ENCODE assay signal across 2 cellular contexts in the genomic region with DNA sequence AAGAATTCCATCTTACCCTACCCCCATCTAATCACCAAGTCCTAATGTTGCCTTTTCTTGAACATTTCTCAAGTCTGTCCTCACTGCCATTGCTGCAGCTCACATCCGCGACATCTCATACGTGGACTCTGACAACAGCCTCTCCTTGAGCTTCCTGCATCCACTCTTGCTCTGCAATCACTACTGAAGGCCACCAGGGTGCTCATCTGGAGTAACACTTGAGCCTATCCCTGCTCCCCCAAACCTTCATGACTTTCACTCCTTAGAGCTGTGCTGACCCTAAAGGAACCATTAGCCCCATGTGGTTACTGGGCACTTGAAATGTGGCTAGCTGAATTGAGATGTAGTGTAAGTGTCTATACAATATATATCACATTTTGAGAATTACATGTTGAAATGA.
TF ChIP-seq lines count a peak whose summit lies in the region.

No MANE protein-coding gene starts in this region.

TF ChIP-seq in GM23338, 12 proteins besides CTCF, POLR2A, EP300 and RAD21 (continued from another document):
- TF ChIP-seq EZH2 (IDR thresholded peaks at IDR 0.05; ENCODE audit: low read depth, unreplicated experiment), result no peak
- no peak for TF ChIP-seq ZNF114 (CRISPR knock-in tag; IDR thresholded peaks at IDR 0.05)

TF ChIP-seq in GM12878, 131 proteins besides CTCF, POLR2A, EP300 and RAD21 (continued from another document):
- no peak for TF ChIP-seq KAT2A (conservative IDR thresholded peaks at IDR 0.05; ENCODE audit: control insufficient read depth, low read depth, low read length)
TF ChIP-seq in GM12878: peak in this region for 0.
